1 cellular context compared by ENCODE assay signal in genomic region chr6:30814137-30815084, GRCh38.
TF ChIP-seq lines count a peak whose summit lies in the region.

No MANE protein-coding gene starts in this region.

TF ChIP-seq in GM23338, 12 proteins besides CTCF, POLR2A, EP300 and RAD21 (continued from another document):
- TF ChIP-seq ZNF462 (CRISPR knock-in tag; IDR thresholded peaks at IDR 0.05) = no peak
- TF ChIP-seq EZH2phosphoT487 (IDR thresholded peaks at IDR 0.05; ENCODE audit: unreplicated experiment) = no peak
- TF ChIP-seq ZNF114 (CRISPR knock-in tag; IDR thresholded peaks at IDR 0.05) = no peak
- TF ChIP-seq JUNB (IDR thresholded peaks at IDR 0.05; ENCODE audit: unreplicated experiment) = no peak
- no peak for TF ChIP-seq STAT1 (IDR thresholded peaks at IDR 0.05; ENCODE audit: unreplicated experiment)
